ENCODE assay signal across 9 cellular contexts in the genomic region with DNA sequence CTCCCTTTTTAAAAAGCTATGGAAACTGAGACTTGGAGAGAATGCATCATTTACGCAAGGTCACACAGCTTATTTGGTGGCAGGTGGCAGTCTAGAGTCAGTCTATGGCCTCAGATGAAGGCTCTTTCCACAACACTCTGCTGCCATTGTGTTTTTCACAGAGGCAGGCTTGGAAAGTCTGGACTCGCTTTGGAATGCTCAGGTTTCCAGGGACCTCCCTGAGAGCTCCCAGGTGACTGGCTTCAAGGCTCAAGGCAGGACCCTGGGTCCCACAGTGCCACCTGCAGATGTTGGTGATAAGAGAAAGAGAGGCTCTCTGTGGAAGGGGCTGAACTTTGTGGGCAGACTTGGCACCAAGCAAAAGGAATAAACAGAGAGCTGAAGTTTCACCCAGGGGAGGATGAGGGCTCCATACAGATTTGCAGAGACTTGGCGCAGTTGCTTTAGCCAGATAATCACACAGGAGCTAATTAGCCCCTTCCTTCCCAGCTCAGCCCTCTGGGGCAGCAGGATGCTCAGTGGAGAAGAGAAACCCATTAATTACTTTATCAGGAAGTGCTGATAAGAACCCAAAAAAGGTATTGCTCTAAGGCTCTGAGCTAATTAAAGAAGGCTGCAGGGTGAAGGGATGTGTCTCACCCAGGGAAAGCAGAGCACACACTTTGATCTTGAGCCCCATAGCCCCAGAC.
DNase-seq lines count a peak whose midpoint lies in the region; ATAC-seq and TF ChIP-seq lines count a peak whose summit lies in the region.
"Had no signal": no experiment of that assay in that cellular context is flagged by ENCODE, and none has a peak within 500 bp of the region (broad histone marks: within the 10 kb centered on the region; RNA-seq: fewer than 3 reads in every experiment).

No MANE protein-coding gene starts in this region.

- H3K56ac ChIP-seq in IMR-90 (ENCODE audit: extremely low read depth, insufficient read depth, low read length): no peak overlapping the region

- H3K27ac ChIP-seq in IMR-90 (ENCODE audit: insufficient read depth, low read length): no peak overlapping the region
- H3K27ac ChIP-seq: neutrophil had no signal

- H3K36me3 Mint-ChIP-seq in activated T-cell treated with anti-CD3 and anti-CD28 coated beads, Interleukin-2, amount 50 U/mL, for 72 hours (ENCODE audit: insufficient read depth in 2 of 2): peaks cover 2 to 6% of the 10 kb centered on the region in 2 donors

- peak overlapping the region; percentile 79 to 91 for H3K4me3 Mint-ChIP-seq in activated T-cell treated with anti-CD3 and anti-CD28 coated beads, Interleukin-2, amount 50 U/mL, for 72 hours

- H3K9me3 Mint-ChIP-seq in activated T-cell treated with anti-CD3 and anti-CD28 coated beads, Interleukin-2, amount 50 U/mL, for 72 hours: peaks cover 3 to 6% of the 10 kb centered on the region in 2 donors

- H3K9me3 ChIP-seq in IMR-90 (ENCODE audit: control insufficient read depth, insufficient read depth, low read length): no peaks in the 10 kb centered on the region
- no peaks in the 10 kb centered on the region for H3K9me3 ChIP-seq in mucosa of descending colon
- H3K9me3 ChIP-seq: neutrophil had no signal

- H3K27me3 ChIP-seq in GM06990 (replicated peaks; ENCODE audit: control insufficient read depth, insufficient read depth, low read length): no peaks in the 10 kb centered on the region
- H3K27me3 ChIP-seq in IMR-90 (ENCODE audit: control insufficient read depth, insufficient read depth, low read length): no peaks in the 10 kb centered on the region
- H3K27me3 ChIP-seq: neutrophil had no signal

- H2BK5ac ChIP-seq in IMR-90 (ENCODE audit: low read depth, low read length, poor library complexity, severe bottlenecking): no peak overlapping the region

- no peak for TF ChIP-seq RAD21 in IMR-90 (IDR thresholded peaks at IDR 0.05; ENCODE audit: low read length)

- peak overlapping the region; percentile 4 for H2AFZ ChIP-seq in IMR-90 (replicated peaks; ENCODE audit: low read length, poor library complexity)

- H2BK20ac ChIP-seq in IMR-90 (ENCODE audit: low read depth, low read length): no peak overlapping the region

- TF ChIP-seq CTCF in GM06990 (IDR thresholded peaks at IDR 0.05; ENCODE audit: insufficient read depth, low read length, poor library complexity, severe bottlenecking): peak; percentile 40
- no peak for TF ChIP-seq CTCF in IMR-90 (conservative IDR thresholded peaks at IDR 0.05; ENCODE audit: low read depth, low read length)
- TF ChIP-seq CTCF in mucosa of descending colon (IDR thresholded peaks at IDR 0.05): no peak

- no TSS peak for BruUV-seq in IMR-90 (replicated peaks; lab: Mats Ljungman, UMichigan)

- DNase-seq in GM06990 (ENCODE audit: extremely low read depth, insufficient read length) (peak; percentile 45), IMR-90 (no peak), mucosa of descending colon (no peak), GDM1 (lab: John Stamatoyannopoulos, UW) (no peak), cerebellar cortex (ENCODE audit: low spot score) (no peak)
- DNase-seq in activated T-cell treated with anti-CD3 and anti-CD28 coated beads, Interleukin-2, amount 50 U/mL, for 72 hours: no peak

- peaks cover 94% of the 10 kb centered on the region for H3K4me1 Mint-ChIP-seq in activated T-cell treated with anti-CD3 and anti-CD28 coated beads, Interleukin-2, amount 50 U/mL, for 72 hours (ENCODE audit: low read depth)

- H4K91ac ChIP-seq in IMR-90 (ENCODE audit: insufficient read depth, low read depth, low read length): no peak overlapping the region

- intact Hi-C loops in IMR-90 (cut with micrococcal nuclease) (no loop called here), mucosa of descending colon (cut with DNase I, micrococcal nuclease) (loop anchor here in 1 of 2 donors (10.0 kb wide), 1 partner anchor 130 kb away; no protein-coding TSS in a partner anchor)

- in situ Hi-C loops in IMR-90 (cut with MboI; ENCODE audit: low sequenced_read_pairs): no loop called here

- dilution Hi-C loops in IMR-90 (cut with HindIII; ENCODE audit: low sequenced_read_pairs, unreplicated experiment): no loop called here

- peak overlapping the region; percentile 38; the same call in 1 of the 2 replicates for H2BK120ac ChIP-seq in IMR-90 (ENCODE audit: low read depth, low read length)

- H3K27ac Mint-ChIP-seq in activated T-cell treated with anti-CD3 and anti-CD28 coated beads, Interleukin-2, amount 50 U/mL, for 72 hours: peak overlapping the region; percentile 72

- H3K4me1 ChIP-seq in IMR-90 (ENCODE audit: control insufficient read depth, insufficient read depth, low read length) (peaks cover 6% of the 10 kb centered on the region), mucosa of descending colon (ENCODE audit: low read depth) (no peaks in the 10 kb centered on the region)

- no peak overlapping the region for H4K8ac ChIP-seq in IMR-90 (ENCODE audit: low read depth in 2 of 2, low read length in 2 of 2)

- no peak overlapping the region for H3K23ac ChIP-seq in IMR-90 (ENCODE audit: low read depth, low read length)

- H3K4me3 ChIP-seq in GM06990 (replicated peaks; ENCODE audit: low read depth, low read length) (no peak overlapping the region), IMR-90 (ENCODE audit: insufficient read depth, low read depth, low read length) (no peak overlapping the region), mucosa of descending colon (no peak overlapping the region)

- H3K79me1 ChIP-seq in IMR-90 (ENCODE audit: low read depth in 1 of 2, low read length in 2 of 2): no peaks in the 10 kb centered on the region

- no peak overlapping the region for H4K5ac ChIP-seq in IMR-90 (ENCODE audit: low read depth, low read length)

- no peak overlapping the region for H2AK9ac ChIP-seq in IMR-90 (replicated peaks; ENCODE audit: low read depth, low read length, poor library complexity)

- no peak overlapping the region for H3K18ac ChIP-seq in IMR-90 (ENCODE audit: low read depth, low read length)

- no peak overlapping the region for H2AK5ac ChIP-seq in IMR-90 (ENCODE audit: low read depth, low read length)

- TF ChIP-seq POLR2A in IMR-90 (IDR thresholded peaks at IDR 0.05; ENCODE audit: low read depth, low read length): no peak

- ATAC-seq in IMR-90 (ENCODE audit: low read depth) (peak; percentile 46), mucosa of descending colon (peak; percentile 7), HG02852 (IDR thresholded peaks at IDR 0.05; ENCODE audit: unreplicated experiment) (no peak)
- ATAC-seq in activated T-cell treated with anti-CD3 and anti-CD28 coated beads, Interleukin-2, amount 50 U/mL, for 72 hours (replicated peaks in 1 of 2): no peak
- ATAC-seq: Panc1 had no signal

- H3K4me2 ChIP-seq in IMR-90 (ENCODE audit: low read depth, low read length): no peak overlapping the region

- H3K9ac ChIP-seq in IMR-90 (ENCODE audit: low read depth, low read length): no peak overlapping the region

- peaks cover 12% of the 10 kb centered on the region for H3K9me1 ChIP-seq in IMR-90 (ENCODE audit: insufficient read depth, low read length)

- no peaks in the 10 kb centered on the region for H3K27me3 Mint-ChIP-seq in activated T-cell treated with anti-CD3 and anti-CD28 coated beads, Interleukin-2, amount 50 U/mL, for 72 hours (ENCODE audit: low read depth)

- CTCF ChIA-PET in IMR-90 (lab: Yijun Ruan, JAX): interaction anchor here (0.6 kb wide), 1 partner anchor 38 kb away, joined by 4 read pairs; no protein-coding TSS in a partner anchor

- POLR2A ChIA-PET in IMR-90 (lab: Charles Lee; ENCODE audit: unreplicated experiment): no interaction called here

- no peaks in the 10 kb centered on the region for H3K36me3 ChIP-seq in GM06990 (ENCODE audit: control insufficient read depth, insufficient read depth, low read length)
- H3K36me3 ChIP-seq in IMR-90 (ENCODE audit: control insufficient read depth, insufficient read depth, low read length): no peaks in the 10 kb centered on the region
- H3K36me3 ChIP-seq in mucosa of descending colon (ENCODE audit: low read depth): no peaks in the 10 kb centered on the region
- H3K36me3 ChIP-seq: neutrophil had no signal

- no peak overlapping the region for H3K4ac ChIP-seq in IMR-90 (ENCODE audit: low read depth, low read length)

- H2BK15ac ChIP-seq in IMR-90 (ENCODE audit: low read depth, low read length): no peak overlapping the region

- H4K20me1 ChIP-seq in IMR-90 (ENCODE audit: insufficient read depth, low read length): no peaks in the 10 kb centered on the region

- WGBS in IMR-90 (ENCODE audit: extremely low coverage in 2 of 2, insufficient read length in 1 of 2), 2 experiments: no CpG with 5 or more reads among the region's 3 CpGs

- peak overlapping the region; percentile 18; the same call in 1 of the 2 replicates for H3K14ac ChIP-seq in IMR-90 (replicated peaks; ENCODE audit: low read depth, low read length)

TF ChIP-seq in IMR-90, 13 proteins besides CTCF, POLR2A, EP300 and RAD21 (continues in another document):
- TF ChIP-seq SMC3 (IDR thresholded peaks at IDR 0.05; ENCODE audit: low read depth, low read length) (no peak), BHLHE40 (IDR thresholded peaks at IDR 0.05; ENCODE audit: low read depth, low read length) (no peak), RCOR1 (IDR thresholded peaks at IDR 0.05; ENCODE audit: insufficient replicate concordance, low read length) (no peak), ELK1 (IDR thresholded peaks at IDR 0.05; ENCODE audit: borderline replicate concordance, low read depth, low read length) (no peak), MAZ (IDR thresholded peaks at IDR 0.05; ENCODE audit: borderline replicate concordance, low read depth, low read length) (no peak), RFX5 (IDR thresholded peaks at IDR 0.05; ENCODE audit: low read depth, low read length) (no peak), MAFK (IDR thresholded peaks at IDR 0.05; ENCODE audit: low read depth, low read length) (no peak), NFE2L2 (IDR thresholded peaks at IDR 0.05; ENCODE audit: low read depth, low read length) (no peak), CHD1 (IDR thresholded peaks at IDR 0.05; ENCODE audit: low read depth, low read length) (no peak)
- TF ChIP-seq, protein P1, sequence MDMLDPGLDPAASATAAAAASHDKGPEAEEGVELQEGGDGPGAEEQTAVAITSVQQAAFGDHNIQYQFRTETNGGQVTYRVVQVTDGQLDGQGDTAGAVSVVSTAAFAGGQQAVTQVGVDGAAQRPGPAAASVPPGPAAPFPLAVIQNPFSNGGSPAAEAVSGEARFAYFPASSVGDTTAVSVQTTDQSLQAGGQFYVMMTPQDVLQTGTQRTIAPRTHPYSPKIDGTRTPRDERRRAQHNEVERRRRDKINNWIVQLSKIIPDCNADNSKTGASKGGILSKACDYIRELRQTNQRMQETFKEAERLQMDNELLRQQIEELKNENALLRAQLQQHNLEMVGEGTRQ (IDR thresholded peaks at IDR 0.05; ENCODE audit: low read depth, low read length): no peak

Comparison
In these comparisons a context has a peak if more than half of its experiments do, and no peak if none do; other contexts are left out.
1. ATAC-seq: peak in IMR-90 (single experiment) and mucosa of descending colon (single experiment); none in activated T-cell treated with anti-CD3 and anti-CD28 coated beads, Interleukin-2, amount 50 U/mL, for 72 hours (0 of 2) and HG02852 (single experiment).